Comparison of ENCODE assay signal across 8 cellular contexts in the genomic region with DNA sequence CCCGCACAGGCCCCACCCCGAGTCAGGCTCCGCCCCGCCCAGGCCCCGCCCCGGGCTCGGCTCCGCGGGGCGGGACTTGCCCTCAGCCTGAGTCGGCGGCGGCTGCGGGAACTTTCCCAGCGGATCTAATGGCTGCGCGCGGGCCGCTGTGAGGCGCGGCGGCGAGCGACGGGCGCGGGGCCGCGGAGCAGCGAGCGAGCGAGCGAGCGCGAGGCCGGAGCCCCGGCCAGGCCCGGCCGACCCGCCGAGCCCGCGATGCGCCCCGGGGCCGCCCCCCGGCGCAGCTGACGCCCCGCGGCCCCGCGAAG. TPM values are rescaled to one million over a fixed set of nuclear protein-coding genes. Genes with fewer than 3 reads are reported as not detected.
DNase-seq lines count a peak whose midpoint lies in the region; ATAC-seq and TF ChIP-seq lines count a peak whose summit lies in the region.

A gene with protein sequence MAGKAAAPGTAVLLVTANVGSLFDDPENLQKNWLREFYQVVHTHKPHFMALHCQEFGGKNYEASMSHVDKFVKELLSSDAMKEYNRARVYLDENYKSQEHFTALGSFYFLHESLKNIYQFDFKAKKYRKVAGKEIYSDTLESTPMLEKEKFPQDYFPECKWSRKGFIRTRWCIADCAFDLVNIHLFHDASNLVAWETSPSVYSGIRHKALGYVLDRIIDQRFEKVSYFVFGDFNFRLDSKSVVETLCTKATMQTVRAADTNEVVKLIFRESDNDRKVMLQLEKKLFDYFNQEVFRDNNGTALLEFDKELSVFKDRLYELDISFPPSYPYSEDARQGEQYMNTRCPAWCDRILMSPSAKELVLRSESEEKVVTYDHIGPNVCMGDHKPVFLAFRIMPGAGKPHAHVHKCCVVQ (plus strand): TSS at position 75 of the 308 bp plus-strand sequence. CDS start 310 bp downstream, outside the sequence.

- DNase-seq in T-helper 2 cell treated with Interferon-gamma antibody and Interleukin-4, amounts not matched to agents 5 μg/mL and 100 μg/mL, for 36 hours (ENCODE audit: low spot score) = no peak
- DNase-seq in glutamatergic neuron (no peak), prostate gland (ENCODE audit: low spot score) (no peak), GM19240 (ENCODE audit: insufficient read length, low spot score) (no peak), SIG-M5 (lab: John Stamatoyannopoulos, UW) (no peak), iPS-NIHi11 (ENCODE audit: low spot score) (no peak)

- no peaks in the 10 kb centered on the region for H3K27me3 ChIP-seq in prostate gland (replicated peaks; ENCODE audit: insufficient read depth)

- H3K4me3 ChIP-seq in prostate gland = peak within 1 kb of the TSS; percentile 68 to 74

- peak within 1 kb of the TSS; percentile 91 to 94 for H3K27ac ChIP-seq in prostate gland

- no peak for TF ChIP-seq CTCF in glutamatergic neuron (IDR thresholded peaks at IDR 0.05; ENCODE audit: partially characterized antibody, unreplicated experiment)
- no peak for TF ChIP-seq CTCF in prostate gland (IDR thresholded peaks at IDR 0.05)

- peak within 1 kb of the TSS; percentile 81 for H3K27ac Mint-ChIP-seq in T-helper 2 cell treated with Interferon-gamma antibody and Interleukin-4, amounts not matched to agents 5 μg/mL and 100 μg/mL, for 36 hours
- peak within 1 kb of the TSS; percentile 64 for H3K27ac Mint-ChIP-seq in glutamatergic neuron (ENCODE audit: unreplicated experiment)

- H3K27me3 Mint-ChIP-seq in T-helper 2 cell treated with Interferon-gamma antibody and Interleukin-4, amounts not matched to agents 5 μg/mL and 100 μg/mL, for 36 hours (ENCODE audit: low read depth) = peaks cover 9% of the 10 kb centered on the region
- H3K27me3 Mint-ChIP-seq in glutamatergic neuron (ENCODE audit: unreplicated experiment) = peaks cover 7% of the 10 kb centered on the region

- H3K9me3 ChIP-seq in prostate gland = no peaks in the 10 kb centered on the region

- ATAC-seq in GM19328 (IDR thresholded peaks at IDR 0.05; ENCODE audit: unreplicated experiment) (peak; percentile 3), HG03108 (IDR thresholded peaks at IDR 0.05; ENCODE audit: unreplicated experiment) (no peak)

- H3K36me3 ChIP-seq in prostate gland = no peaks in the 10 kb centered on the region

- peak within 1 kb of the TSS; percentile 93 for H3K4me3 Mint-ChIP-seq in T-helper 2 cell treated with Interferon-gamma antibody and Interleukin-4, amounts not matched to agents 5 μg/mL and 100 μg/mL, for 36 hours
- peak within 1 kb of the TSS; percentile 86 for H3K4me3 Mint-ChIP-seq in glutamatergic neuron (ENCODE audit: unreplicated experiment)

- H3K36me3 Mint-ChIP-seq in T-helper 2 cell treated with Interferon-gamma antibody and Interleukin-4, amounts not matched to agents 5 μg/mL and 100 μg/mL, for 36 hours (ENCODE audit: low read depth) = peaks cover 6% of the 10 kb centered on the region
- H3K36me3 Mint-ChIP-seq in glutamatergic neuron (ENCODE audit: unreplicated experiment) = peaks cover 2% of the 10 kb centered on the region

- TF ChIP-seq POLR2A in prostate gland (IDR thresholded peaks at IDR 0.05) = peak; percentile 79

- H3K9me3 Mint-ChIP-seq in T-helper 2 cell treated with Interferon-gamma antibody and Interleukin-4, amounts not matched to agents 5 μg/mL and 100 μg/mL, for 36 hours = no peaks in the 10 kb centered on the region
- H3K9me3 Mint-ChIP-seq in glutamatergic neuron (ENCODE audit: unreplicated experiment) = peaks cover 1% of the 10 kb centered on the region

- under 1% methylated on average over 24 of the region's 53 CpGs for WGBS in prostate gland

- H3K4me1 Mint-ChIP-seq in T-helper 2 cell treated with Interferon-gamma antibody and Interleukin-4, amounts not matched to agents 5 μg/mL and 100 μg/mL, for 36 hours (ENCODE audit: low read depth) = peaks cover 40% of the 10 kb centered on the region
- H3K4me1 Mint-ChIP-seq in glutamatergic neuron (ENCODE audit: low read depth, unreplicated experiment) = peaks cover 20% of the 10 kb centered on the region

- H3K4me1 ChIP-seq in prostate gland (replicated peaks) = peaks cover 13% of the 10 kb centered on the region

- intact Hi-C loops in prostate gland (cut with DNase I) = loop anchor here (2.0 kb wide), 1 partner anchor 73 kb away; no protein-coding TSS in a partner anchor

RNA-seq across cellular contexts. Expression of the gene that starts here (rescaled TPM):
- total RNA-seq in glutamatergic neuron (ENCODE audit: unreplicated experiment) (36.3 TPM), prostate gland (10 to 100 TPM; 49.5 to 83.3 TPM)
